ENCODE assay signal across 8 cellular contexts in the genomic region with DNA sequence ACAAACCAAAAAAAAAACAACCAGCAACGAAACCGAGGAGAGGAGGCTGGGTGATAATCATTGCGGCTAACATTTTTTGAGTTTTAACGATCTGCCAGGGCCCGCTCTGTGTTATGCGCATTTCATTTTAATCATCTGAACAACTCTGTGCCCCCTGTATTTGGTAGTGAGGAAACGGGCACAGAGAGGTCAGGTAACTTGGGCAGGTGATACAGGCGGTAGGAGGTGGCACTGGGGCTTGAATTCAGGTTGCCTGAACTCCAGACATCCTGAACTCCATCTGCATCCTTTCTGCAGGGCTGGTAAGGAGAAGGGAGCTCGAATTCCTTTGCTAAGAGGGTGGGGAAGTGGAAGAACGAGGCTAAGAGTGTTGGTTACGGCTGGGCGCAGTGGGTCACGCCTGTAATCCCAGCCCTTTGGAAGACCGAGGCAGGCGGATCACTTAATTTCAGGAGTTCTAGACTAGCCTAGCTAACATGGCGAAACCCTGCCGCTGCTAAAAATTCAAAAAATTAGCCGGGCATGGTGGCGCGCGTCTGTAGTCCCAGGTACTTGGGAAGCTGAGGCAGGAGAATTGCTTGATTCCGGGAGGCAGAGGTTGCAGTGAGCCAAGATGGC. TPM values are rescaled to one million over a fixed set of nuclear protein-coding genes. Genes with fewer than 3 reads are reported as not detected.
DNase-seq lines count a peak whose midpoint lies in the region; ATAC-seq and TF ChIP-seq lines count a peak whose summit lies in the region.

No MANE protein-coding gene starts in this region.

- peak overlapping the region; percentile 99 for H3K27ac Mint-ChIP-seq in activated naive CD4-positive, alpha-beta T cell treated with anti-CD3 and anti-CD28 coated beads, Interleukin-2, amount 10 ng/mL, durations not matched to agents 7 days and 5 days
- peak overlapping the region; percentile 89 for H3K27ac Mint-ChIP-seq in activated naive CD8-positive, alpha-beta T cell treated with anti-CD3 and anti-CD28 coated beads, Interleukin-2, amount 10 ng/mL, durations not matched to agents 7 days and 5 days

- intact Hi-C loops in upper lobe of right lung (cut with DNase I) = no loop called here

- H3K4me3 ChIP-seq in liver (ENCODE audit: low read depth in 1 of 3, low read length in 3 of 3) (peak overlapping the region in 2 of 3 donors; percentile 78 to 82), upper lobe of right lung (peak overlapping the region; percentile 99)

- TF ChIP-seq CTCF in liver (IDR thresholded peaks at IDR 0.05; ENCODE audit: low read depth, low read length, missing input control) (no peak), upper lobe of right lung (IDR thresholded peaks at IDR 0.05) (no peak)

- peak; percentile 19 for DNase-seq in activated naive CD4-positive, alpha-beta T cell treated with anti-CD3 and anti-CD28 coated beads, Interleukin-2, amount 10 ng/mL, durations not matched to agents 7 days and 5 days
- no peak for DNase-seq in activated naive CD4-positive, alpha-beta T cell treated with anti-CD3 and anti-CD28 coated beads, Interleukin-2, amount 50 U/mL, for 16 hours
- peak; percentile 25 for DNase-seq in activated naive CD8-positive, alpha-beta T cell treated with anti-CD3 and anti-CD28 coated beads, Interleukin-2, amount 10 ng/mL, durations not matched to agents 7 days and 5 days
- DNase-seq in upper lobe of right lung = peak; percentile 8
- no peak for DNase-seq in NCI-H2029 (lab: John Stamatoyannopoulos, UW)
- DNase-seq in SK-N-DZ (ENCODE audit: low spot score) = no peak

- WGBS in liver = 87% methylated on average over 22 of the region's 22 CpGs

- H3K36me3 ChIP-seq in liver (ENCODE audit: control insufficient read depth in 4 of 4, insufficient read depth in 3 of 4, low read depth in 1 of 4, low read length in 3 of 4) = peaks cover 0 to 2% (median under 1%) of the 10 kb centered on the region in 4 donors
- peaks cover 11% of the 10 kb centered on the region for H3K36me3 ChIP-seq in upper lobe of right lung

- no peak for TF ChIP-seq RAD21 in liver (IDR thresholded peaks at IDR 0.05)

- POLR2A ChIA-PET in activated naive CD8-positive, alpha-beta T cell treated with anti-CD3 and anti-CD28 coated beads, Interleukin-2, amount 10 ng/mL, durations not matched to agents 7 days and 5 days (lab: Charles Lee) = interaction anchor here (1.0 to 2.4 kb wide), 5 partner anchors 8 to 219 kb away, joined by 3 to 9 read pairs (median 5); a partner anchor contains a TSS

- peaks cover 0 to 14% (median 6%) of the 10 kb centered on the region in 4 donors for H3K4me1 ChIP-seq in liver (ENCODE audit: control insufficient read depth in 4 of 4, insufficient read depth in 4 of 4, low read length in 3 of 4)
- peaks cover 11% of the 10 kb centered on the region for H3K4me1 ChIP-seq in upper lobe of right lung

- peaks cover 70% of the 10 kb centered on the region for H3K4me1 Mint-ChIP-seq in activated naive CD4-positive, alpha-beta T cell treated with anti-CD3 and anti-CD28 coated beads, Interleukin-2, amount 10 ng/mL, durations not matched to agents 7 days and 5 days
- H3K4me1 Mint-ChIP-seq in activated naive CD8-positive, alpha-beta T cell treated with anti-CD3 and anti-CD28 coated beads, Interleukin-2, amount 10 ng/mL, durations not matched to agents 7 days and 5 days = peaks cover 53% of the 10 kb centered on the region

- H3K27me3 ChIP-seq in liver (ENCODE audit: control insufficient read depth in 4 of 4, insufficient read depth in 4 of 4, low read length in 3 of 4) = no peaks in the 10 kb centered on the region
- H3K27me3 ChIP-seq in upper lobe of right lung = no peaks in the 10 kb centered on the region

- H3K36me3 Mint-ChIP-seq in activated naive CD4-positive, alpha-beta T cell treated with anti-CD3 and anti-CD28 coated beads, Interleukin-2, amount 10 ng/mL, durations not matched to agents 7 days and 5 days = peaks cover 16% of the 10 kb centered on the region
- peaks cover 14% of the 10 kb centered on the region for H3K36me3 Mint-ChIP-seq in activated naive CD8-positive, alpha-beta T cell treated with anti-CD3 and anti-CD28 coated beads, Interleukin-2, amount 10 ng/mL, durations not matched to agents 7 days and 5 days

- H3K27me3 Mint-ChIP-seq in activated naive CD4-positive, alpha-beta T cell treated with anti-CD3 and anti-CD28 coated beads, Interleukin-2, amount 10 ng/mL, durations not matched to agents 7 days and 5 days = peaks cover 11% of the 10 kb centered on the region
- H3K27me3 Mint-ChIP-seq in activated naive CD8-positive, alpha-beta T cell treated with anti-CD3 and anti-CD28 coated beads, Interleukin-2, amount 10 ng/mL, durations not matched to agents 7 days and 5 days = no peaks in the 10 kb centered on the region

- H3K27ac ChIP-seq in liver (ENCODE audit: low read depth in 1 of 2, low read length in 2 of 2) (no peak overlapping the region), upper lobe of right lung (no peak overlapping the region)

- H3K9me3 Mint-ChIP-seq in activated naive CD4-positive, alpha-beta T cell treated with anti-CD3 and anti-CD28 coated beads, Interleukin-2, amount 10 ng/mL, durations not matched to agents 7 days and 5 days = peaks cover 3% of the 10 kb centered on the region
- H3K9me3 Mint-ChIP-seq in activated naive CD8-positive, alpha-beta T cell treated with anti-CD3 and anti-CD28 coated beads, Interleukin-2, amount 10 ng/mL, durations not matched to agents 7 days and 5 days = no peaks in the 10 kb centered on the region

- peak overlapping the region; percentile 96 for H3K4me3 Mint-ChIP-seq in activated naive CD4-positive, alpha-beta T cell treated with anti-CD3 and anti-CD28 coated beads, Interleukin-2, amount 10 ng/mL, durations not matched to agents 7 days and 5 days
- H3K4me3 Mint-ChIP-seq in activated naive CD8-positive, alpha-beta T cell treated with anti-CD3 and anti-CD28 coated beads, Interleukin-2, amount 10 ng/mL, durations not matched to agents 7 days and 5 days = peak overlapping the region; percentile 94

- CTCF ChIA-PET in activated naive CD4-positive, alpha-beta T cell treated with anti-CD3 and anti-CD28 coated beads, Interleukin-2, amount 10 ng/mL, durations not matched to agents 7 days and 5 days (lab: Charles Lee) = interaction anchor here (1.5 kb wide), 1 partner anchor 44 kb away, joined by 3 read pairs; no protein-coding TSS in a partner anchor

- no peak overlapping the region for H3K9ac ChIP-seq in liver (ENCODE audit: low read depth in 1 of 2, low read length in 2 of 2)

- ATAC-seq in activated naive CD8-positive, alpha-beta T cell treated with anti-CD3 and anti-CD28 coated beads, Interleukin-2, amount 10 ng/mL, durations not matched to agents 7 days and 5 days (ENCODE audit: low read depth) = no peak
- ATAC-seq in upper lobe of right lung (no peak), GM21529 (IDR thresholded peaks at IDR 0.05; ENCODE audit: unreplicated experiment) (no peak)

- H3K9me3 ChIP-seq in liver (ENCODE audit: control insufficient read depth in 4 of 4, low read length in 3 of 4) (no peaks in the 10 kb centered on the region), upper lobe of right lung (no peaks in the 10 kb centered on the region)

TF ChIP-seq in liver, 16 proteins besides CTCF, POLR2A, EP300 and RAD21 (continues in another document):
- TF ChIP-seq NR2F2 (IDR thresholded peaks at IDR 0.05) = no peak
- no peak for TF ChIP-seq YY1 (IDR thresholded peaks at IDR 0.05)
- no peak for TF ChIP-seq FOXA2 (IDR thresholded peaks at IDR 0.05)
- no peak for TF ChIP-seq HNF4A (conservative IDR thresholded peaks at IDR 0.05)
- TF ChIP-seq, protein P1, sequence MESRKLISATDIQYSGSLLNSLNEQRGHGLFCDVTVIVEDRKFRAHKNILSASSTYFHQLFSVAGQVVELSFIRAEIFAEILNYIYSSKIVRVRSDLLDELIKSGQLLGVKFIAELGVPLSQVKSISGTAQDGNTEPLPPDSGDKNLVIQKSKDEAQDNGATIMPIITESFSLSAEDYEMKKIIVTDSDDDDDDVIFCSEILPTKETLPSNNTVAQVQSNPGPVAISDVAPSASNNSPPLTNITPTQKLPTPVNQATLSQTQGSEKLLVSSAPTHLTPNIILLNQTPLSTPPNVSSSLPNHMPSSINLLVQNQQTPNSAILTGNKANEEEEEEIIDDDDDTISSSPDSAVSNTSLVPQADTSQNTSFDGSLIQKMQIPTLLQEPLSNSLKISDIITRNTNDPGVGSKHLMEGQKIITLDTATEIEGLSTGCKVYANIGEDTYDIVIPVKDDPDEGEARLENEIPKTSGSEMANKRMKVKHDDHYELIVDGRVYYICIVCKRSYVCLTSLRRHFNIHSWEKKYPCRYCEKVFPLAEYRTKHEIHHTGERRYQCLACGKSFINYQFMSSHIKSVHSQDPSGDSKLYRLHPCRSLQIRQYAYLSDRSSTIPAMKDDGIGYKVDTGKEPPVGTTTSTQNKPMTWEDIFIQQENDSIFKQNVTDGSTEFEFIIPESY (IDR thresholded peaks at IDR 0.05) = no peak
- no peak for TF ChIP-seq JUND (IDR thresholded peaks at IDR 0.05)
- no peak for TF ChIP-seq RXRA (IDR thresholded peaks at IDR 0.05)

RNA-seq across cellular contexts. Expression of a gene that starts 1.1 kb away (rescaled TPM):
- 10 to 100 TPM; 22.9 to 26.8 TPM for total RNA-seq in activated naive CD8-positive, alpha-beta T cell treated with anti-CD3 and anti-CD28 coated beads, Interleukin-2, amount 10 ng/mL, durations not matched to agents 7 days and 5 days
- total RNA-seq in liver (1 to 10 TPM; 4.4 to 5.2 TPM), upper lobe of right lung (23.3 TPM)
- 1 to 10 TPM; 3.1 to 8.1 TPM for polyA plus RNA-seq in liver
- polyA plus RNA-seq in SK-N-DZ (2014; cell fraction: cytosol; rRNA removed) = 16.0 and 22.4 TPM in 2 replicates
- 12.6 and 13.5 TPM in 2 replicates for polyA plus RNA-seq in SK-N-DZ (2014; cell fraction: nucleus; rRNA removed)

RNA-seq across cellular contexts. Expression of a gene that starts 6.6 kb away (rescaled TPM):
- not detected for total RNA-seq in activated naive CD8-positive, alpha-beta T cell treated with anti-CD3 and anti-CD28 coated beads, Interleukin-2, amount 10 ng/mL, durations not matched to agents 7 days and 5 days
- total RNA-seq in liver = not detected
- polyA plus RNA-seq in liver = not detected
- not detected for total RNA-seq in upper lobe of right lung
- polyA plus RNA-seq in SK-N-DZ (2014; cell fraction: cytosol; rRNA removed) = not detected in 2 replicates
- polyA plus RNA-seq in SK-N-DZ (2014; cell fraction: nucleus; rRNA removed) = not detected in 2 replicates

RNA-seq across cellular contexts. Expression of a gene that starts 58.4 kb away (rescaled TPM):
- 10 to 100 TPM; 54.0 to 54.6 TPM for total RNA-seq in activated naive CD8-positive, alpha-beta T cell treated with anti-CD3 and anti-CD28 coated beads, Interleukin-2, amount 10 ng/mL, durations not matched to agents 7 days and 5 days
- total RNA-seq in liver (10 to 100 TPM; 11.3 to 21.3 TPM), upper lobe of right lung (56.2 TPM)
- 10 to 100 TPM; 29.9 to 41.3 TPM for polyA plus RNA-seq in liver
- polyA plus RNA-seq in SK-N-DZ (2014; cell fraction: cytosol; rRNA removed) = 10.3 and 14.5 TPM in 2 replicates
- polyA plus RNA-seq in SK-N-DZ (2014; cell fraction: nucleus; rRNA removed) = 14.1 and 41.3 TPM in 2 replicates

RNA-seq across cellular contexts. Expression of a gene that starts 58.6 kb away (rescaled TPM):
- total RNA-seq in activated naive CD8-positive, alpha-beta T cell treated with anti-CD3 and anti-CD28 coated beads, Interleukin-2, amount 10 ng/mL, durations not matched to agents 7 days and 5 days = 1 to 10 TPM; 3.6 to 4.2 TPM
- total RNA-seq in liver (1 to 10 TPM; 1.2 to 1.7 TPM), upper lobe of right lung (5.1 TPM)
- polyA plus RNA-seq in liver = under 1 TPM; 0.53 to 0.54 TPM
- 1.5 and 1.9 TPM in 2 replicates for polyA plus RNA-seq in SK-N-DZ (2014; cell fraction: cytosol; rRNA removed)
- polyA plus RNA-seq in SK-N-DZ (2014; cell fraction: nucleus; rRNA removed) = 1.6 and 3.4 TPM in 2 replicates

Comparison
In these comparisons a context has a peak if more than half of its experiments do, and no peak if none do; other contexts are left out.
1. DNase-seq: peak in activated naive CD4-positive, alpha-beta T cell treated with anti-CD3 and anti-CD28 coated beads, Interleukin-2, amount 10 ng/mL, durations not matched to agents 7 days and 5 days (single experiment), activated naive CD8-positive, alpha-beta T cell treated with anti-CD3 and anti-CD28 coated beads, Interleukin-2, amount 10 ng/mL, durations not matched to agents 7 days and 5 days (single experiment) and upper lobe of right lung (single experiment); none in activated naive CD4-positive, alpha-beta T cell treated with anti-CD3 and anti-CD28 coated beads, Interleukin-2, amount 50 U/mL, for 16 hours (single experiment), NCI-H2029 (single experiment) and SK-N-DZ (single experiment).